Comparison of ENCODE assay signal across 1 cellular context in the genomic region with DNA sequence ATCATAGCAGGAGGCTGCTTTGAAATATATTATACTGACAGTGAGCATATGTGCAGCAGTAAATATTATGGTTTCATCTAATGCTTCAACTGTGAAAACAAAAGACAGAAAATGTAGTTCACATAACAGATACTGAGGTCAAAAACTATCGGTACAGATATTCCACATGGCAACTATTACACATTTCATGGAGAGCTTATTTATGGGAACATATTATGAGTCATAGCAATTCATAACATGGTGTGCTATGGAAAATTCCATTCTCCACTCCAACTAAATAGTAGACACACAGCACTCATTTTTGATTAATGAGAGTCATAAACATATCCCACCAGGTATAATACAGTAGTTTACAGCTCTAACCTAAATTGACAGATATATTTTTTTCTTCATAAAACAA.
TF ChIP-seq lines count a peak whose summit lies in the region.

No MANE protein-coding gene starts in this region.

TF ChIP-seq in IMR-90, 13 proteins besides CTCF, POLR2A, EP300 and RAD21:
- peak; percentile 81 for TF ChIP-seq FOS (IDR thresholded peaks at IDR 0.05; ENCODE audit: low read depth, low read length)
- 0 out of 2 replicates have a peak, but pooled peaks have one; percentile 24 for TF ChIP-seq CEBPB (IDR thresholded peaks at IDR 0.05; ENCODE audit: low read depth, low read length)
- no peak for TF ChIP-seq NFE2L2 (IDR thresholded peaks at IDR 0.05; ENCODE audit: low read depth, low read length)
